Comparison of ENCODE assay signal across 2 cellular contexts in the genomic region with DNA sequence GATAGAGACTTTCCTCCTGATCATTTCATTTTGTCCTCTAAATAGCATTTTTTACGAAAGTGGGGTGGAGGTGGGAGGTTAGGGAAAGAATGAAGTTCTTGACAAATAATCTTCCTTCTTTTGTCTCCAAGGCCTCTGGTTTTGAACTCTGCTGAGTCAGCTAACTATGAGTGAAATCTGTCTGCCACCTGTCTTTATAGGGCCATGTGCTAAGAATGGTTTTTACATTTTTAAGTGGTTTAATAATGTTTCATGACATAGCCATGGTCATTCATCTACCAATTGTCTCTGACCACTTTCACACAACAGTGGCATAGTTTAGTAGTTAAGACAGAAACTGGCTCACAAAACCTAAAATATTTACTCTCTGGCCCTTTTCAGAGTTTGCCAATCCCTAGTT.
TF ChIP-seq lines count a peak whose summit lies in the region.

No MANE protein-coding gene starts in this region.

TF ChIP-seq in GM23338, 12 proteins besides CTCF, POLR2A, EP300 and RAD21 (continues in another document):
- TF ChIP-seq ZNF331 (CRISPR knock-in tag; IDR thresholded peaks at IDR 0.05; ENCODE audit: low read depth) (no peak), EZH2 (IDR thresholded peaks at IDR 0.05; ENCODE audit: low read depth, unreplicated experiment) (no peak), JUNB (IDR thresholded peaks at IDR 0.05; ENCODE audit: unreplicated experiment) (no peak), STAT1 (IDR thresholded peaks at IDR 0.05; ENCODE audit: unreplicated experiment) (no peak), ZNF114 (CRISPR knock-in tag; IDR thresholded peaks at IDR 0.05) (no peak), CREB1 (CRISPR knock-in tag; IDR thresholded peaks at IDR 0.05; ENCODE audit: low read depth) (no peak), POLR2AphosphoS5 (IDR thresholded peaks at IDR 0.05; ENCODE audit: low read depth) (no peak)
- TF ChIP-seq, protein P1, sequence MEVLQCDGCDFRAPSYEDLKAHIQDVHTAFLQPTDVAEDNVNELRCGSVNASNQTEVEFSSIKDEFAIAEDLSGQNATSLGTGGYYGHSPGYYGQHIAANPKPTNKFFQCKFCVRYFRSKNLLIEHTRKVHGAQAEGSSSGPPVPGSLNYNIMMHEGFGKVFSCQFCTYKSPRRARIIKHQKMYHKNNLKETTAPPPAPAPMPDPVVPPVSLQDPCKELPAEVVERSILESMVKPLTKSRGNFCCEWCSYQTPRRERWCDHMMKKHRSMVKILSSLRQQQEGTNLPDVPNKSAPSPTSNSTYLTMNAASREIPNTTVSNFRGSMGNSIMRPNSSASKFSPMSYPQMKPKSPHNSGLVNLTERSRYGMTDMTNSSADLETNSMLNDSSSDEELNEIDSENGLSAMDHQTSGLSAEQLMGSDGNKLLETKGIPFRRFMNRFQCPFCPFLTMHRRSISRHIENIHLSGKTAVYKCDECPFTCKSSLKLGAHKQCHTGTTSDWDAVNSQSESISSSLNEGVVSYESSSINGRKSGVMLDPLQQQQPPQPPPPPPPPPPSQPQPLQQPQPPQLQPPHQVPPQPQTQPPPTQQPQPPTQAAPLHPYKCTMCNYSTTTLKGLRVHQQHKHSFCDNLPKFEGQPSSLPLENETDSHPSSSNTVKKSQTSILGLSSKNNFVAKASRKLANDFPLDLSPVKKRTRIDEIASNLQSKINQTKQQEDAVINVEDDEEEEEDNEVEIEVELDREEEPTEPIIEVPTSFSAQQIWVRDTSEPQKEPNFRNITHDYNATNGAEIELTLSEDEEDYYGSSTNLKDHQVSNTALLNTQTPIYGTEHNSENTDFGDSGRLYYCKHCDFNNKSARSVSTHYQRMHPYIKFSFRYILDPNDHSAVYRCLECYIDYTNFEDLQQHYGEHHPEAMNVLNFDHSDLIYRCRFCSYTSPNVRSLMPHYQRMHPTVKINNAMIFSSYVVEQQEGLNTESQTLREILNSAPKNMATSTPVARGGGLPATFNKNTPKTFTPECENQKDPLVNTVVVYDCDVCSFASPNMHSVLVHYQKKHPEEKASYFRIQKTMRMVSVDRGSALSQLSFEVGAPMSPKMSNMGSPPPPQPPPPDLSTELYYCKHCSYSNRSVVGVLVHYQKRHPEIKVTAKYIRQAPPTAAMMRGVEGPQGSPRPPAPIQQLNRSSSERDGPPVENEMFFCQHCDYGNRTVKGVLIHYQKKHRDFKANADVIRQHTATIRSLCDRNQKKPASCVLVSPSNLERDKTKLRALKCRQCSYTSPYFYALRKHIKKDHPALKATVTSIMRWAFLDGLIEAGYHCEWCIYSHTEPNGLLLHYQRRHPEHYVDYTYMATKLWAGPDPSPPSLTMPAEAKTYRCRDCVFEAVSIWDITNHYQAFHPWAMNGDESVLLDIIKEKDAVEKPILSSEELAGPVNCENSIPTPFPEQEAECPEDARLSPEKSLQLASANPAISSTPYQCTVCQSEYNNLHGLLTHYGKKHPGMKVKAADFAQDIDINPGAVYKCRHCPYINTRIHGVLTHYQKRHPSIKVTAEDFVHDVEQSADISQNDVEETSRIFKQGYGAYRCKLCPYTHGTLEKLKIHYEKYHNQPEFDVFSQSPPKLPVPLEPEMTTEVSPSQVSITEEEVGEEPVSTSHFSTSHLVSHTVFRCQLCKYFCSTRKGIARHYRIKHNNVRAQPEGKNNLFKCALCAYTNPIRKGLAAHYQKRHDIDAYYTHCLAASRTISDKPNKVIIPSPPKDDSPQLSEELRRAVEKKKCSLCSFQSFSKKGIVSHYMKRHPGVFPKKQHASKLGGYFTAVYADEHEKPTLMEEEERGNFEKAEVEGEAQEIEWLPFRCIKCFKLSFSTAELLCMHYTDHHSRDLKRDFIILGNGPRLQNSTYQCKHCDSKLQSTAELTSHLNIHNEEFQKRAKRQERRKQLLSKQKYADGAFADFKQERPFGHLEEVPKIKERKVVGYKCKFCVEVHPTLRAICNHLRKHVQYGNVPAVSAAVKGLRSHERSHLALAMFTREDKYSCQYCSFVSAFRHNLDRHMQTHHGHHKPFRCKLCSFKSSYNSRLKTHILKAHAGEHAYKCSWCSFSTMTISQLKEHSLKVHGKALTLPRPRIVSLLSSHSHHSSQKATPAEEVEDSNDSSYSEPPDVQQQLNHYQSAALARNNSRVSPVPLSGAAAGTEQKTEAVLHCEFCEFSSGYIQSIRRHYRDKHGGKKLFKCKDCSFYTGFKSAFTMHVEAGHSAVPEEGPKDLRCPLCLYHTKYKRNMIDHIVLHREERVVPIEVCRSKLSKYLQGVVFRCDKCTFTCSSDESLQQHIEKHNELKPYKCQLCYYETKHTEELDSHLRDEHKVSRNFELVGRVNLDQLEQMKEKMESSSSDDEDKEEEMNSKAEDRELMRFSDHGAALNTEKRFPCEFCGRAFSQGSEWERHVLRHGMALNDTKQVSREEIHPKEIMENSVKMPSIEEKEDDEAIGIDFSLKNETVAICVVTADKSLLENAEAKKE (CRISPR knock-in tag; IDR thresholded peaks at IDR 0.05) = no peak
- TF ChIP-seq, protein P2, sequence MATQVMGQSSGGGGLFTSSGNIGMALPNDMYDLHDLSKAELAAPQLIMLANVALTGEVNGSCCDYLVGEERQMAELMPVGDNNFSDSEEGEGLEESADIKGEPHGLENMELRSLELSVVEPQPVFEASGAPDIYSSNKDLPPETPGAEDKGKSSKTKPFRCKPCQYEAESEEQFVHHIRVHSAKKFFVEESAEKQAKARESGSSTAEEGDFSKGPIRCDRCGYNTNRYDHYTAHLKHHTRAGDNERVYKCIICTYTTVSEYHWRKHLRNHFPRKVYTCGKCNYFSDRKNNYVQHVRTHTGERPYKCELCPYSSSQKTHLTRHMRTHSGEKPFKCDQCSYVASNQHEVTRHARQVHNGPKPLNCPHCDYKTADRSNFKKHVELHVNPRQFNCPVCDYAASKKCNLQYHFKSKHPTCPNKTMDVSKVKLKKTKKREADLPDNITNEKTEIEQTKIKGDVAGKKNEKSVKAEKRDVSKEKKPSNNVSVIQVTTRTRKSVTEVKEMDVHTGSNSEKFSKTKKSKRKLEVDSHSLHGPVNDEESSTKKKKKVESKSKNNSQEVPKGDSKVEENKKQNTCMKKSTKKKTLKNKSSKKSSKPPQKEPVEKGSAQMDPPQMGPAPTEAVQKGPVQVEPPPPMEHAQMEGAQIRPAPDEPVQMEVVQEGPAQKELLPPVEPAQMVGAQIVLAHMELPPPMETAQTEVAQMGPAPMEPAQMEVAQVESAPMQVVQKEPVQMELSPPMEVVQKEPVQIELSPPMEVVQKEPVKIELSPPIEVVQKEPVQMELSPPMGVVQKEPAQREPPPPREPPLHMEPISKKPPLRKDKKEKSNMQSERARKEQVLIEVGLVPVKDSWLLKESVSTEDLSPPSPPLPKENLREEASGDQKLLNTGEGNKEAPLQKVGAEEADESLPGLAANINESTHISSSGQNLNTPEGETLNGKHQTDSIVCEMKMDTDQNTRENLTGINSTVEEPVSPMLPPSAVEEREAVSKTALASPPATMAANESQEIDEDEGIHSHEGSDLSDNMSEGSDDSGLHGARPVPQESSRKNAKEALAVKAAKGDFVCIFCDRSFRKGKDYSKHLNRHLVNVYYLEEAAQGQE (IDR thresholded peaks at IDR 0.05; ENCODE audit: unreplicated experiment) = no peak
- TF ChIP-seq, protein P3, sequence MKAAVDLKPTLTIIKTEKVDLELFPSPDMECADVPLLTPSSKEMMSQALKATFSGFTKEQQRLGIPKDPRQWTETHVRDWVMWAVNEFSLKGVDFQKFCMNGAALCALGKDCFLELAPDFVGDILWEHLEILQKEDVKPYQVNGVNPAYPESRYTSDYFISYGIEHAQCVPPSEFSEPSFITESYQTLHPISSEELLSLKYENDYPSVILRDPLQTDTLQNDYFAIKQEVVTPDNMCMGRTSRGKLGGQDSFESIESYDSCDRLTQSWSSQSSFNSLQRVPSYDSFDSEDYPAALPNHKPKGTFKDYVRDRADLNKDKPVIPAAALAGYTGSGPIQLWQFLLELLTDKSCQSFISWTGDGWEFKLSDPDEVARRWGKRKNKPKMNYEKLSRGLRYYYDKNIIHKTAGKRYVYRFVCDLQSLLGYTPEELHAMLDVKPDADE (IDR thresholded peaks at IDR 0.05) = no peak

TF ChIP-seq in WTC11, 78 proteins besides CTCF, POLR2A, EP300 and RAD21 (continues in another document):
- TF ChIP-seq JUN (CRISPR knock-in tag; IDR thresholded peaks at IDR 0.05) (no peak), TCF7 (CRISPR knock-in tag; IDR thresholded peaks at IDR 0.05; ENCODE audit: low read depth) (no peak), ZNF317 (CRISPR knock-in tag; IDR thresholded peaks at IDR 0.05; ENCODE audit: borderline replicate concordance, low read depth) (no peak), EMX1 (CRISPR knock-in tag; IDR thresholded peaks at IDR 0.05) (no peak), NFYB (CRISPR knock-in tag; conservative IDR thresholded peaks at IDR 0.05; ENCODE audit: low read depth) (no peak), CREM (CRISPR knock-in tag; IDR thresholded peaks at IDR 0.05) (no peak), FOXJ3 (CRISPR knock-in tag; IDR thresholded peaks at IDR 0.05; ENCODE audit: borderline replicate concordance) (no peak), HMGA2 (CRISPR knock-in tag; IDR thresholded peaks at IDR 0.05) (no peak)
- TF ChIP-seq, protein P4, sequence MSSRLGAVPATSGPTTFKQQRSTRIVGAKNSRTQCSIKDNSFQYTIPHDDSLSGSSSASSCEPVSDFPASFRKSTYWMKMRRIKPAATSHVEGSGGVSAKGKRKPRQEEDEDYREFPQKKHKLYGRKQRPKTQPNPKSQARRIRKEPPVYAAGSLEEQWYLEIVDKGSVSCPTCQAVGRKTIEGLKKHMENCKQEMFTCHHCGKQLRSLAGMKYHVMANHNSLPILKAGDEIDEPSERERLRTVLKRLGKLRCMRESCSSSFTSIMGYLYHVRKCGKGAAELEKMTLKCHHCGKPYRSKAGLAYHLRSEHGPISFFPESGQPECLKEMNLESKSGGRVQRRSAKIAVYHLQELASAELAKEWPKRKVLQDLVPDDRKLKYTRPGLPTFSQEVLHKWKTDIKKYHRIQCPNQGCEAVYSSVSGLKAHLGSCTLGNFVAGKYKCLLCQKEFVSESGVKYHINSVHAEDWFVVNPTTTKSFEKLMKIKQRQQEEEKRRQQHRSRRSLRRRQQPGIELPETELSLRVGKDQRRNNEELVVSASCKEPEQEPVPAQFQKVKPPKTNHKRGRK (CRISPR knock-in tag; IDR thresholded peaks at IDR 0.05; ENCODE audit: borderline replicate concordance) = no peak
- TF ChIP-seq, protein P5, sequence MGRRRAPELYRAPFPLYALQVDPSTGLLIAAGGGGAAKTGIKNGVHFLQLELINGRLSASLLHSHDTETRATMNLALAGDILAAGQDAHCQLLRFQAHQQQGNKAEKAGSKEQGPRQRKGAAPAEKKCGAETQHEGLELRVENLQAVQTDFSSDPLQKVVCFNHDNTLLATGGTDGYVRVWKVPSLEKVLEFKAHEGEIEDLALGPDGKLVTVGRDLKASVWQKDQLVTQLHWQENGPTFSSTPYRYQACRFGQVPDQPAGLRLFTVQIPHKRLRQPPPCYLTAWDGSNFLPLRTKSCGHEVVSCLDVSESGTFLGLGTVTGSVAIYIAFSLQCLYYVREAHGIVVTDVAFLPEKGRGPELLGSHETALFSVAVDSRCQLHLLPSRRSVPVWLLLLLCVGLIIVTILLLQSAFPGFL (CRISPR knock-in tag; IDR thresholded peaks at IDR 0.05; ENCODE audit: borderline replicate concordance) = no peak
- TF ChIP-seq, protein P6, sequence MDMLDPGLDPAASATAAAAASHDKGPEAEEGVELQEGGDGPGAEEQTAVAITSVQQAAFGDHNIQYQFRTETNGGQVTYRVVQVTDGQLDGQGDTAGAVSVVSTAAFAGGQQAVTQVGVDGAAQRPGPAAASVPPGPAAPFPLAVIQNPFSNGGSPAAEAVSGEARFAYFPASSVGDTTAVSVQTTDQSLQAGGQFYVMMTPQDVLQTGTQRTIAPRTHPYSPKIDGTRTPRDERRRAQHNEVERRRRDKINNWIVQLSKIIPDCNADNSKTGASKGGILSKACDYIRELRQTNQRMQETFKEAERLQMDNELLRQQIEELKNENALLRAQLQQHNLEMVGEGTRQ (CRISPR knock-in tag; IDR thresholded peaks at IDR 0.05) = no peak
- TF ChIP-seq, protein P7, sequence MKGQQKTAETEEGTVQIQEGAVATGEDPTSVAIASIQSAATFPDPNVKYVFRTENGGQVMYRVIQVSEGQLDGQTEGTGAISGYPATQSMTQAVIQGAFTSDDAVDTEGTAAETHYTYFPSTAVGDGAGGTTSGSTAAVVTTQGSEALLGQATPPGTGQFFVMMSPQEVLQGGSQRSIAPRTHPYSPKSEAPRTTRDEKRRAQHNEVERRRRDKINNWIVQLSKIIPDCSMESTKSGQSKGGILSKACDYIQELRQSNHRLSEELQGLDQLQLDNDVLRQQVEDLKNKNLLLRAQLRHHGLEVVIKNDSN (CRISPR knock-in tag; IDR thresholded peaks at IDR 0.05) = no peak
- TF ChIP-seq, protein P8, sequence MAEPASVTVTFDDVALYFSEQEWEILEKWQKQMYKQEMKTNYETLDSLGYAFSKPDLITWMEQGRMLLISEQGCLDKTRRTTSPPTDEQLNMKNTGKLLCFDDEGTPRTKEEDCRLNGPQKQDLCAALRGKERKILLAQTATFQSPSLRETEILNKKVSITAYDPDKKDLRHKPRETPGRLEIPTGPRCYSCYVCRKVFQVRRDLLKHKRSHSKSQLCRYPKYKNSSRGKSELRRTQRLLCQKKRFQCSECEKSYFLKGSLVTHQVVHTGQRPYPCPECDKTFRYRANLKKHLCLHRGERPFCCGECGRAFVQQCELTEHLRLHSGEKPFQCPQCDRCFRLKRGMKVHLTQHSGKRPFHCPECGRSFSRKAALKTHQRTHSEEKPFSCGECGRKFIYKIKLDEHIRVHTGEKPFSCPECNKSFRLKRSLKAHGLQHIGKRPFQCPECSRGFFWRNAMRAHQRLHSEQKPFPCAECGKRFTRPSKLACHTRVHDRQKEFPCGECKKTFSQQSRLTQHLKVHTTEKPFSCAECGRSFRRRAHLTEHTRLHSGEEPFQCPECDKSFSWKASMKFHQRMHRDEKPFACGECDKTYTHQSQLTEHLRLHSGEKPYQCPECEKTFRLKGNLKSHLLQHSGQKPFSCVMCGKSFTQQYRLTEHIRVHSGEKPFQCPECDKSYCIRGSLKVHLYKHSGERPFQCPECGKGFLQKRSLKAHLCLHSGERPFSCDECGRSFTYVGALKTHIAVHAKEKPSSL (CRISPR knock-in tag; conservative IDR thresholded peaks at IDR 0.05) = no peak
- TF ChIP-seq, protein P9, sequence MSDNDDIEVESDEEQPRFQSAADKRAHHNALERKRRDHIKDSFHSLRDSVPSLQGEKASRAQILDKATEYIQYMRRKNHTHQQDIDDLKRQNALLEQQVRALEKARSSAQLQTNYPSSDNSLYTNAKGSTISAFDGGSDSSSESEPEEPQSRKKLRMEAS (CRISPR knock-in tag; IDR thresholded peaks at IDR 0.05) = no peak
- TF ChIP-seq, protein P10, sequence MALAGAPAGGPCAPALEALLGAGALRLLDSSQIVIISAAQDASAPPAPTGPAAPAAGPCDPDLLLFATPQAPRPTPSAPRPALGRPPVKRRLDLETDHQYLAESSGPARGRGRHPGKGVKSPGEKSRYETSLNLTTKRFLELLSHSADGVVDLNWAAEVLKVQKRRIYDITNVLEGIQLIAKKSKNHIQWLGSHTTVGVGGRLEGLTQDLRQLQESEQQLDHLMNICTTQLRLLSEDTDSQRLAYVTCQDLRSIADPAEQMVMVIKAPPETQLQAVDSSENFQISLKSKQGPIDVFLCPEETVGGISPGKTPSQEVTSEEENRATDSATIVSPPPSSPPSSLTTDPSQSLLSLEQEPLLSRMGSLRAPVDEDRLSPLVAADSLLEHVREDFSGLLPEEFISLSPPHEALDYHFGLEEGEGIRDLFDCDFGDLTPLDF (CRISPR knock-in tag; IDR thresholded peaks at IDR 0.05) = no peak
